In genomic region chr1:15201849-15202551, GRCh38 we compare ENCODE assay signal across 1 cellular context.
TF ChIP-seq lines count a peak whose summit lies in the region.

No MANE protein-coding gene starts in this region.

TF ChIP-seq in A549, 52 proteins besides CTCF, POLR2A, EP300 and RAD21 (continued from another document):
- TF ChIP-seq REST (IDR thresholded peaks at IDR 0.05): no peak
- TF ChIP-seq KDM1A (IDR thresholded peaks at IDR 0.05; ENCODE audit: low read depth): no peak
- no peak for TF ChIP-seq HDAC2 (IDR thresholded peaks at IDR 0.05)
- TF ChIP-seq ZSCAN20 (CRISPR knock-in tag; IDR thresholded peaks at IDR 0.05): no peak
- TF ChIP-seq MAFK (IDR thresholded peaks at IDR 0.05; ENCODE audit: partially characterized antibody): peak; percentile 53
- TF ChIP-seq NFE2L2 (conservative IDR thresholded peaks at IDR 0.05; ENCODE audit: low read length): no peak
- no peak for TF ChIP-seq RFX5 (IDR thresholded peaks at IDR 0.05)
- no peak; the same call in none of the 2 replicates for TF ChIP-seq JUNB (IDR thresholded peaks at IDR 0.05)
- no peak for TF ChIP-seq KDM5A (IDR thresholded peaks at IDR 0.05)
- no peak for TF ChIP-seq CBX2 (IDR thresholded peaks at IDR 0.05; ENCODE audit: borderline replicate concordance, low read depth)
